1 cellular context compared by ENCODE assay signal in the genomic region with DNA sequence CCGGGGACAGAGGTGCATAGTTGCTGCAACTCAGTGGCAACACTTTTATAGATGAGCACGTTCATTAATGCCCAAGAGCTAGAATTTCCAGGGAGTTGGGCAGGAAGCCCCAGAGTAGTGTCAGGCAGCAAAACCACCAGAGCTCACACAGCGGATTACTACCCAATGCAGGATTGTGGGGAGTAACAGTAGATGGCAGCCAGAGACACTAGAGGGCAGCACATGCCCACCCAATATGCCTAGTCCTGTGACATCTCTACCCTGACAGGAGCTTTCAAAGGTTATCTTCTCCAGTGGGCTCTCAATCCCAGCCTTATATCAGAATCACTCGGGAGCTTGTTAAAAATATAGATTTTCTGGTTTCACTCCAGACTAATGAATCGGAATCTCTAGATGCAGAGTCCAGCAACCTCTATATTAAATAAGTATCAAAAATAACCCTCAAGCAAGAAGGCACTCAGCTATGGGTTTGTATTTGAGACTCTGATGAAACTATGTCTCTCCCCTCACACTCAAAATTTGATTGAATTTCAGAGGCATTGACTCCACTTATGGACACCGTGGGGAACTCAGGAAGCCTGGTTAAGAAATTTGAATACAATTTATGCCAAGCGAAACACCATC.
TF ChIP-seq lines count a peak whose summit lies in the region.

No MANE protein-coding gene starts in this region.

TF ChIP-seq in IMR-90, 13 proteins besides CTCF, POLR2A, EP300 and RAD21:
- peak; percentile 87 for TF ChIP-seq SMC3 (IDR thresholded peaks at IDR 0.05; ENCODE audit: low read depth, low read length)
- no peak for TF ChIP-seq USF2 (IDR thresholded peaks at IDR 0.05; ENCODE audit: low read depth, low read length)
